ENCODE assay signal across 27 cellular contexts in the genomic region with DNA sequence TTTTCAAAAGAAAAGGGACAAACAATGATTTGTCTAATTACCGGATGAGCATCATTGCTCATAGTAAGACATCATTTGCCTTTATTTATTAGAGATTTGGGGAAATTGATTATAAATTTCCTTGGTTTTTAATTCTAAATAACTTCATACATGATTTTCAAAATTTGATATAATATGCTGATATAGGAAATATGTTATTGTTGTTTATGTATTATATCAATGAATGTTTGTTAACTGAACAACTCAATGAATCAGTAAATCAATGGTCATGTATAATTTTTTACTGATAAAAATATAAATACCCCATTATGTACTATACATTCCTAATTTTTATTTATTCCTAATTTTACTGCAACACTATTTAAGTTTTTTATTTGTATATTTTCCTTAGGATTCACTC.
DNase-seq lines count a peak whose midpoint lies in the region; ATAC-seq and FAIRE-seq lines count a peak whose summit lies in the region.
"Had no signal": no experiment of that assay in that cellular context is flagged by ENCODE, and none has a peak within 500 bp of the region (broad histone marks: within the 10 kb centered on the region; RNA-seq: fewer than 3 reads in every experiment).

No MANE protein-coding gene starts in this region.

- H3K36me3 Mint-ChIP-seq in activated T-cell treated with anti-CD3 and anti-CD28 coated beads, Interleukin-2, amount 50 U/mL, for 4 hours (ENCODE audit: insufficient read depth) = no peaks in the 10 kb centered on the region
- H3K36me3 Mint-ChIP-seq: CD14-positive monocyte; CD4-positive, alpha-beta memory T cell; CD4-positive, CD25-positive, alpha-beta regulatory T cell; CD8-positive, alpha-beta memory T cell had no signal

- H3K4me3 Mint-ChIP-seq in activated T-cell treated with anti-CD3 and anti-CD28 coated beads, Interleukin-2, amount 50 U/mL, for 4 hours = no peak overlapping the region
- H3K4me3 Mint-ChIP-seq: CD14-positive monocyte; CD4-positive, alpha-beta memory T cell; CD4-positive, CD25-positive, alpha-beta regulatory T cell; CD8-positive, alpha-beta memory T cell had no signal

- H3K9me3 ChIP-seq in small intestine (ENCODE audit: control insufficient read depth, low read depth) = no peaks in the 10 kb centered on the region
- H3K9me3 ChIP-seq: A549, BE2C, BLaER1 had no signal

- peaks cover 4% of the 10 kb centered on the region for H3K9me3 Mint-ChIP-seq in activated T-cell treated with anti-CD3 and anti-CD28 coated beads, Interleukin-2, amount 50 U/mL, for 4 hours

- FAIRE-seq in RCC 7860 (lab: Jason Lieb, UNC) (peak; percentile 23), frontal cortex (lab: Jason Lieb, UNC) (peak; percentile 3), small intestine (lab: Jason Lieb, UNC) (peak; percentile 23)
- FAIRE-seq: A549, GM12878, GM12892, GM18507, GM19239 had no signal

- no peak for DNase-seq in RCC 7860 (ENCODE audit: low spot score)
- DNase-seq in frontal cortex (ENCODE audit: low spot score in 2 of 2) = no peak
- DNase-seq in small intestine = no peak
- DNase-seq in activated T-cell treated with anti-CD3 and anti-CD28 coated beads, Interleukin-2, amount 50 U/mL, for 4 hours = no peak
- DNase-seq in KG1 (lab: John Stamatoyannopoulos, UW) = no peak
- DNase-seq: 8988T; BE2C; C1 segment of cervical spinal cord; CD4-positive, alpha-beta memory T cell; CD4-positive, CD25-positive, alpha-beta regulatory T cell; CD8-positive, alpha-beta memory T cell; COR-L47; DMS 273 treated with DMSO at 0.1 percent for 48 hours; DMS153; DMS53; DMS79; DND-41; EL; GDM1 had no signal

- no peak overlapping the region for H3K4me3 ChIP-seq in small intestine (ENCODE audit: low read depth in 1 of 2, low read length in 2 of 2)
- H3K4me3 ChIP-seq: A549, BLaER1, GM12878 had no signal

- H3K27ac ChIP-seq in small intestine (ENCODE audit: low read depth in 1 of 2, low read length in 1 of 2) = no peak overlapping the region
- H3K27ac ChIP-seq: A549, BLaER1 had no signal

- 95 to 96% (median 96%) methylated on average over 1 of the region's 1 CpG for WGBS in small intestine, 3 donors

- no peaks in the 10 kb centered on the region for H3K27me3 ChIP-seq in small intestine (ENCODE audit: control insufficient read depth in 2 of 2, insufficient read depth in 2 of 2, low read length in 2 of 2)
- H3K27me3 ChIP-seq: BE2C, BLaER1 had no signal

- no peaks in the 10 kb centered on the region for H3K36me3 ChIP-seq in small intestine (ENCODE audit: control insufficient read depth in 2 of 2, insufficient read depth in 2 of 2, low read length in 2 of 2)
- H3K36me3 ChIP-seq: BE2C, BLaER1 had no signal

- ATAC-seq in activated T-cell treated with anti-CD3 and anti-CD28 coated beads, Interleukin-2, amount 50 U/mL, for 4 hours = no peak
- no peak for ATAC-seq in HG02973 (IDR thresholded peaks at IDR 0.05; ENCODE audit: unreplicated experiment)
- ATAC-seq: A549, GM12878 had no signal

- no peaks in the 10 kb centered on the region for H3K4me1 ChIP-seq in small intestine (ENCODE audit: control insufficient read depth in 2 of 2, insufficient read depth in 1 of 2, low read depth in 1 of 2, low read length in 1 of 2)
- H3K4me1 ChIP-seq: A549, BE2C, BLaER1 had no signal

- no peaks in the 10 kb centered on the region for H3K4me1 Mint-ChIP-seq in activated T-cell treated with anti-CD3 and anti-CD28 coated beads, Interleukin-2, amount 50 U/mL, for 4 hours (ENCODE audit: low read depth)
- H3K4me1 Mint-ChIP-seq: CD14-positive monocyte; CD4-positive, alpha-beta memory T cell; CD4-positive, CD25-positive, alpha-beta regulatory T cell; CD8-positive, alpha-beta memory T cell had no signal

- H3K27me3 Mint-ChIP-seq in activated T-cell treated with anti-CD3 and anti-CD28 coated beads, Interleukin-2, amount 50 U/mL, for 4 hours (ENCODE audit: low read depth) = no peaks in the 10 kb centered on the region
- H3K27me3 Mint-ChIP-seq: CD4-positive, alpha-beta memory T cell; CD4-positive, CD25-positive, alpha-beta regulatory T cell; CD8-positive, alpha-beta memory T cell had no signal
